ENCODE assay signal across 8 cellular contexts in the genomic region with DNA sequence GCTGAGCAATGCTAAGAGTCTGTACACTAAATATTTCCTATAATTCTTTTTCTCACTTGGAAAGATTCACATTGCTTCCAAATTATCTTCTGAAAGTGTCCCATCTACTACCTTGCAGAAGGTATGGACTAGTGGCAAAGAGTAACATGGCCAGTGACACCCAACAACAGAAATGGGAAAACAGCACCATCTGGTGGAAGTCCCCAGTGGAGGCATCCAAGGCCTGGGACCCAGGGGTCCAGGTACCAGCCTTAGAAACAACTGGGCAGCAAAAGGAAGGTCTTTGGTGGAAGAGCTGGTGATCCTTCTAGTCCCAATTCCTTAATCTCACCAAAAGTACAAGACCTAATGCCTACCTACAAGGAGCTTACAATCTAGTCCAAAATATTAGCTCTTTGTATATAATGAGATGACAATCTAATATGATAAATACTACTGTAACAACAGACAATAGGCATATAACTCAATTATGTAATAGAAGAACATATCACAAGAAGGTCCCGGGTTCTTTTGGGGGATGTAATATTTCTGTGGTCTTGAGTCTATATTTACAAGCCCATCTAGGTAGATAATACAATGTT. TPM values are rescaled to one million over a fixed set of nuclear protein-coding genes. Genes with fewer than 3 reads are reported as not detected.
DNase-seq lines count a peak whose midpoint lies in the region; ATAC-seq and TF ChIP-seq lines count a peak whose summit lies in the region.

No MANE protein-coding gene starts in this region.

- H3K27ac ChIP-seq in iPS DF 6.9 (ENCODE audit: low read length) (no peak overlapping the region), upper lobe of right lung (no peak overlapping the region)

- peak; percentile 57 for TF ChIP-seq CTCF in upper lobe of right lung (IDR thresholded peaks at IDR 0.05)

- H3K9me3 ChIP-seq in iPS DF 6.9 (ENCODE audit: control insufficient read depth, insufficient read depth, low read length) (no peaks in the 10 kb centered on the region), upper lobe of right lung (no peaks in the 10 kb centered on the region)

- H3K4me3 ChIP-seq in iPS DF 6.9 (ENCODE audit: low read length) (no peak overlapping the region), upper lobe of right lung (no peak overlapping the region)

- ATAC-seq in upper lobe of right lung (peak; percentile 85), HG03571 (IDR thresholded peaks at IDR 0.05; ENCODE audit: unreplicated experiment) (no peak)

- peaks cover 3% of the 10 kb centered on the region; the same call in 1 of the 2 replicates for H3K27me3 ChIP-seq in iPS DF 6.9 (ENCODE audit: control insufficient read depth, insufficient read depth, low read length)
- H3K27me3 ChIP-seq in upper lobe of right lung = peaks cover 22% of the 10 kb centered on the region

- no CpG with 5 or more reads among the region's 1 CpG for WGBS in iPS DF 6.9 (ENCODE audit: insufficient coverage, insufficient read length)

- DNase-seq in activated T-cell treated with anti-CD3 and anti-CD28 coated beads for 24 hours (ENCODE audit: low read depth) = peak; percentile 13
- no peak for DNase-seq in activated T-cell treated with anti-CD3 and anti-CD28 coated beads for 4 hours
- peak; percentile 82 for DNase-seq in NAMALWA (ENCODE audit: low spot score)
- DNase-seq in activated CD4-positive, alpha-beta T cell treated with anti-CD3 and anti-CD28 coated beads, Interleukin-2, amount 50 U/mL, for 1 hour = peak; percentile 12
- peak; percentile 25 for DNase-seq in iPS DF 6.9 (ENCODE audit: low read depth, low spot score)
- no peak for DNase-seq in upper lobe of right lung
- no peak for DNase-seq in medulla oblongata (ENCODE audit: extremely low spot score)

- H3K36me3 ChIP-seq in iPS DF 6.9 (ENCODE audit: control insufficient read depth, insufficient read depth, low read length) (no peaks in the 10 kb centered on the region), upper lobe of right lung (no peaks in the 10 kb centered on the region)

- intact Hi-C loops in upper lobe of right lung (cut with DNase I) = no loop called here

- H3K4me1 ChIP-seq in iPS DF 6.9 (ENCODE audit: control insufficient read depth, insufficient read depth, low read length) (peaks cover 2% of the 10 kb centered on the region; the same call in 1 of the 2 replicates), upper lobe of right lung (no peaks in the 10 kb centered on the region)

RNA-seq across cellular contexts. Expression of a gene that starts 55.3 kb away (rescaled TPM):
- 5.1 TPM for total RNA-seq in upper lobe of right lung

Comparison
In these comparisons a context has a peak if more than half of its experiments do, and no peak if none do; other contexts are left out.
1. DNase-seq: peak in activated T-cell treated with anti-CD3 and anti-CD28 coated beads for 24 hours (single experiment), NAMALWA (single experiment), activated CD4-positive, alpha-beta T cell treated with anti-CD3 and anti-CD28 coated beads, Interleukin-2, amount 50 U/mL, for 1 hour (single experiment) and iPS DF 6.9 (single experiment); none in activated T-cell treated with anti-CD3 and anti-CD28 coated beads for 4 hours (single experiment), upper lobe of right lung (single experiment) and medulla oblongata (single experiment).